16 cellular contexts compared by ENCODE assay signal in the genomic region with DNA sequence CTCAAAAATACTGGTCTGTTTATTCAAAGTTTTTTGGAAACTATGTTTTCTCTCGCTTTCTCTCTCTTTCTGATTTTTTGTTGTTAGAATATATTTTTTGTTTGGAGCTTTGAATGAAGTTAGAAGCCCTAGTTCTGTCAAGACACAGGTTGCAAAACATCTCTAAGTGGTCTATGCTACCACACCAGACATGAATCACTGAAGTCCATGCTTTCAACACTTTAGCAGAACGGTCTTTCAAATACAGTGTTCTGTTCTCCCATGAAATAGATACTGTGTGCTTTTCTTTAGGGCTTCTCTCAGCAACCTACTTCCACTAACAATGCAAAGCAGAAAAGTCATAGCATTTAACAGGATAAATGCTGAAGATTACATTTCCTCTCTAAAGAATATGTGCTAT.
DNase-seq lines count a peak whose midpoint lies in the region; ATAC-seq and TF ChIP-seq lines count a peak whose summit lies in the region.
"Had no signal": no experiment of that assay in that cellular context is flagged by ENCODE, and none has a peak within 500 bp of the region (broad histone marks: within the 10 kb centered on the region; RNA-seq: fewer than 3 reads in every experiment).

No MANE protein-coding gene starts in this region.

- H3K27ac Mint-ChIP-seq in natural killer cell treated with Interleukin-12 subunit alpha and Interleukin-12 subunit beta and Interleukin-15 and Interleukin-18, amount 100 ng/mL, for 72 hours: peak overlapping the region; percentile 21 to 66
- H3K27ac Mint-ChIP-seq in natural killer cell: no peak overlapping the region
- H3K27ac Mint-ChIP-seq in nephron: peak overlapping the region; percentile 43 to 63 (median 55)
- no peak overlapping the region for H3K27ac Mint-ChIP-seq in Calu3 (ENCODE audit: unreplicated experiment)
- H3K27ac Mint-ChIP-seq: B cell; CD8-positive, alpha-beta T cell; GM23338 had no signal

- H3K27me3 Mint-ChIP-seq in natural killer cell treated with Interleukin-12 subunit alpha and Interleukin-12 subunit beta and Interleukin-15 and Interleukin-18, amount 100 ng/mL, for 72 hours: no peaks in the 10 kb centered on the region
- H3K27me3 Mint-ChIP-seq in natural killer cell (ENCODE audit: low read depth in 2 of 2) (no peaks in the 10 kb centered on the region), nephron (ENCODE audit: low read depth) (no peaks in the 10 kb centered on the region), Calu3 (ENCODE audit: unreplicated experiment) (no peaks in the 10 kb centered on the region)
- H3K27me3 Mint-ChIP-seq: B cell had no signal

- peaks cover 5 to 21% of the 10 kb centered on the region in 2 donors for H3K4me1 Mint-ChIP-seq in natural killer cell treated with Interleukin-12 subunit alpha and Interleukin-12 subunit beta and Interleukin-15 and Interleukin-18, amount 100 ng/mL, for 72 hours (ENCODE audit: low read depth in 2 of 2)
- H3K4me1 Mint-ChIP-seq in natural killer cell (peaks cover 7 to 9% of the 10 kb centered on the region in 2 donors), nephron (peaks cover 44% of the 10 kb centered on the region), Calu3 (ENCODE audit: low read depth, unreplicated experiment) (peaks cover 10% of the 10 kb centered on the region)
- H3K4me1 Mint-ChIP-seq: B cell, GM23338 had no signal

- DNase-seq in natural killer cell treated with Interleukin-12 subunit alpha and Interleukin-12 subunit beta and Interleukin-15 and Interleukin-18, amount 100 ng/mL, for 72 hours (ENCODE audit: low spot score): no peak
- no peak for DNase-seq in natural killer cell
- peak; percentile 3 for DNase-seq in NOMO-1 treated with dmso at 0.1 percent for 144 hours (lab: John Stamatoyannopoulos, UW; ENCODE audit: unreplicated experiment)
- no peak for DNase-seq in Calu3
- no peak for DNase-seq in central memory CD4-positive, alpha-beta T cell
- DNase-seq: CD8-positive, alpha-beta T cell; DMS 273 treated with DMSO at 0.1 percent for 48 hours; DMS53; DND-41; EL; HCEC 1CT had no signal

- peak overlapping the region; percentile 9 for H3K4me3 Mint-ChIP-seq in natural killer cell treated with Interleukin-12 subunit alpha and Interleukin-12 subunit beta and Interleukin-15 and Interleukin-18, amount 100 ng/mL, for 72 hours
- no peak overlapping the region for H3K4me3 Mint-ChIP-seq in natural killer cell
- H3K4me3 Mint-ChIP-seq in nephron: no peak overlapping the region
- H3K4me3 Mint-ChIP-seq in Calu3 (ENCODE audit: low read depth, unreplicated experiment): no peak overlapping the region
- H3K4me3 Mint-ChIP-seq: B cell; CD8-positive, alpha-beta T cell; GM23338 had no signal

- no peak for ATAC-seq in natural killer cell treated with Interleukin-12 subunit alpha and Interleukin-12 subunit beta and Interleukin-15 and Interleukin-18, amount 100 ng/mL, for 72 hours
- ATAC-seq in natural killer cell (no peak), GM18520 (IDR thresholded peaks at IDR 0.05; ENCODE audit: unreplicated experiment) (no peak)
- ATAC-seq: CD8-positive, alpha-beta T cell; GM12878; GM23338 had no signal

- no peaks in the 10 kb centered on the region for H3K36me3 Mint-ChIP-seq in natural killer cell treated with Interleukin-12 subunit alpha and Interleukin-12 subunit beta and Interleukin-15 and Interleukin-18, amount 100 ng/mL, for 72 hours
- H3K36me3 Mint-ChIP-seq in natural killer cell: no peaks in the 10 kb centered on the region
- peaks cover 3% of the 10 kb centered on the region for H3K36me3 Mint-ChIP-seq in nephron (ENCODE audit: low read depth)
- no peaks in the 10 kb centered on the region for H3K36me3 Mint-ChIP-seq in Calu3 (ENCODE audit: insufficient read depth, unreplicated experiment)
- H3K36me3 Mint-ChIP-seq: CD8-positive, alpha-beta T cell had no signal

- H3K9me3 Mint-ChIP-seq in natural killer cell treated with Interleukin-12 subunit alpha and Interleukin-12 subunit beta and Interleukin-15 and Interleukin-18, amount 100 ng/mL, for 72 hours: no peaks in the 10 kb centered on the region
- H3K9me3 Mint-ChIP-seq in natural killer cell (no peaks in the 10 kb centered on the region), nephron (peaks cover 3% of the 10 kb centered on the region), Calu3 (ENCODE audit: low read depth, unreplicated experiment) (no peaks in the 10 kb centered on the region)
- H3K9me3 Mint-ChIP-seq: CD8-positive, alpha-beta T cell had no signal

- intact Hi-C loops in natural killer cell (cut with micrococcal nuclease): no loop called here
- intact Hi-C loops in Calu3 (cut with micrococcal nuclease; ENCODE audit: unreplicated experiment): no loop called here

- no TSS peak for BruUV-seq in Calu3 (replicated peaks; lab: Mats Ljungman, UMichigan)

- CTCF ChIA-PET in Calu3 (lab: Charles Lee): no interaction called here

- TF ChIP-seq CTCF in natural killer cell (IDR thresholded peaks at IDR 0.05) (no peak), nephron (IDR thresholded peaks at IDR 0.05; ENCODE audit: unreplicated experiment in 3 of 3) (no peak), Calu3 (IDR thresholded peaks at IDR 0.05; ENCODE audit: unreplicated experiment) (no peak)

Comparison
In these comparisons a context has a peak if more than half of its experiments do, and no peak if none do; other contexts are left out.
1. H3K27ac Mint-ChIP-seq: peak in natural killer cell treated with Interleukin-12 subunit alpha and Interleukin-12 subunit beta and Interleukin-15 and Interleukin-18, amount 100 ng/mL, for 72 hours (2 of 2) and nephron (3 of 3); none in natural killer cell (0 of 2) and Calu3 (single experiment).